15 cellular contexts compared by ENCODE assay signal in genomic region chr3:110343376-110343775, GRCh38.
A peak's percentile ranks its signal among the peaks of the same experiment; 100 is the strongest.
DNase-seq lines count a peak whose midpoint lies in the region; ATAC-seq lines count a peak whose summit lies in the region.
"Had no signal": no experiment of that assay in that cellular context is flagged by ENCODE, and none has a peak within 500 bp of the region (broad histone marks: within the 10 kb centered on the region; RNA-seq: fewer than 3 reads in every experiment).

No MANE protein-coding gene starts in this region.

- intact Hi-C loops in sciatic nerve (cut with DNase I), result no loop called here

- DNase-seq in Daoy (ENCODE audit: low read depth) (peak; percentile 19), amniotic epithelial cell (ENCODE audit: low read depth) (peak; percentile 94), kidney glomerular epithelial cell (lab: John Stamatoyannopoulos, UW) (peak; percentile 51), sciatic nerve (ENCODE audit: low spot score) (no peak), hepatic stellate cell (ENCODE audit: low spot score) (no peak), NAMALWA (ENCODE audit: low spot score) (no peak), GM19240 (ENCODE audit: insufficient read length, low spot score) (no peak)
- DNase-seq: activated CD4-positive, alpha-beta T cell treated with anti-CD3 and anti-CD28 coated beads for 4 hours; activated effector memory CD4-positive, alpha-beta T cell treated with anti-CD3 and anti-CD28 coated beads, Interleukin-2, amount 50 U/mL, for 16 hours; head of caudate nucleus; mesendoderm; NCI-H1092; NCI-H748 treated with DMSO at 0.1 percent for 48 hours; tibial artery had no signal

- ATAC-seq in HG03025 (IDR thresholded peaks at IDR 0.05; ENCODE audit: low FRiP score, unreplicated experiment), result peak; percentile 19
- no peak for ATAC-seq in sciatic nerve

Comparison
In these comparisons a context has a peak if more than half of its experiments do, and no peak if none do; other contexts are left out.
1. DNase-seq: peak in Daoy (single experiment), amniotic epithelial cell (single experiment) and kidney glomerular epithelial cell (single experiment); none in sciatic nerve (single experiment), hepatic stellate cell (single experiment), NAMALWA (single experiment) and GM19240 (single experiment).